ENCODE assay signal across 1 cellular context in genomic region chr9:120362446-120362845, GRCh38.
TF ChIP-seq lines count a peak whose summit lies in the region.

No MANE protein-coding gene starts in this region.

TF ChIP-seq in HepG2, 621 proteins besides CTCF, POLR2A, EP300 and RAD21 (continued from another document):
- TF ChIP-seq CENPX (CRISPR knock-in tag; IDR thresholded peaks at IDR 0.05) (no peak), TRIM24 (CRISPR knock-in tag; IDR thresholded peaks at IDR 0.05) (no peak), CHCHD3 (CRISPR knock-in tag; IDR thresholded peaks at IDR 0.05) (no peak)
